Comparison of ENCODE assay signal across 1 cellular context in the genomic region with DNA sequence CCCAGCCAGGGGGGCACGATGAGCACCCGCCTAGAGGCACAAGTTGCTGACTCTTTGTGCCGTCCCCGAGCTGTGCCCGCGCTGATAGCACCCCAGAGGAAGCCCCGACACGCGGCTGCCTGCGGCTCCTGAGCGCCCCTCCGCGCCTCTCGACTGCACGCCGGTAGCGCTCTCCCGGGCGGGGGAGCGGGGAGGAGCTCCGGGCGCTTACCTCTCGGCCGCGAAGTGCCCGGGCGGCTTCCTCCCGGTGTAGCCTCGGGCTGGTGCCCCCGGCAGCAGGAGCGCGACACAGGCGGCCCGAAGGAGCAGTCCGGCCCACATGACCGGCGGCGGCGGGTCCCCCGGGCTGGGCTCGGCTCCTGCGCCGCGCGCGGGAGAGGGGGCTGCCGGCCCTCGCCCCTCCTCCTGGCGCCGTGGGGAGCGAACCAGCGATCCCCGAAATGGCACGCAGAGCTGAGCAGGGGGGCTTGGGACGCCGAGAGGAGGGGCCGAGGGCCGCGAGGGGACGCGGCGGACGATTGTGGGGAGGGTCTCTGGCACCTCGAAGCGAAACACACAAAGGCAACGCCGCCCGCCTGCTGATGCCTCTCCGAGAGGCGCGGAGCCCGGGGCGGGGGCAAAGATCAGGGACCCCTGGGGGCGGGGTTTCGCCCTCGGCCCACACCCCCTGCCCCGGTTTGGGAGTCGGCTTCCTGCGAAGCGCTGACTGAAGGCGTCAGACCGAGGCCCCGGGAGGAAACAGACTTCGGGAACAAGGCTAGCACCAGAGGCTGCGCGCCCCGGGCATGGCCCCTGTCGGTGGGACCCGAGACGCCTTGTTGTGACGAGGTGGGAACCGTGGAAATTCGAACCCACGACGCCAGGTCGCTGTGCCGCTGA.
TF ChIP-seq lines count a peak whose summit lies in the region.

A gene with protein sequence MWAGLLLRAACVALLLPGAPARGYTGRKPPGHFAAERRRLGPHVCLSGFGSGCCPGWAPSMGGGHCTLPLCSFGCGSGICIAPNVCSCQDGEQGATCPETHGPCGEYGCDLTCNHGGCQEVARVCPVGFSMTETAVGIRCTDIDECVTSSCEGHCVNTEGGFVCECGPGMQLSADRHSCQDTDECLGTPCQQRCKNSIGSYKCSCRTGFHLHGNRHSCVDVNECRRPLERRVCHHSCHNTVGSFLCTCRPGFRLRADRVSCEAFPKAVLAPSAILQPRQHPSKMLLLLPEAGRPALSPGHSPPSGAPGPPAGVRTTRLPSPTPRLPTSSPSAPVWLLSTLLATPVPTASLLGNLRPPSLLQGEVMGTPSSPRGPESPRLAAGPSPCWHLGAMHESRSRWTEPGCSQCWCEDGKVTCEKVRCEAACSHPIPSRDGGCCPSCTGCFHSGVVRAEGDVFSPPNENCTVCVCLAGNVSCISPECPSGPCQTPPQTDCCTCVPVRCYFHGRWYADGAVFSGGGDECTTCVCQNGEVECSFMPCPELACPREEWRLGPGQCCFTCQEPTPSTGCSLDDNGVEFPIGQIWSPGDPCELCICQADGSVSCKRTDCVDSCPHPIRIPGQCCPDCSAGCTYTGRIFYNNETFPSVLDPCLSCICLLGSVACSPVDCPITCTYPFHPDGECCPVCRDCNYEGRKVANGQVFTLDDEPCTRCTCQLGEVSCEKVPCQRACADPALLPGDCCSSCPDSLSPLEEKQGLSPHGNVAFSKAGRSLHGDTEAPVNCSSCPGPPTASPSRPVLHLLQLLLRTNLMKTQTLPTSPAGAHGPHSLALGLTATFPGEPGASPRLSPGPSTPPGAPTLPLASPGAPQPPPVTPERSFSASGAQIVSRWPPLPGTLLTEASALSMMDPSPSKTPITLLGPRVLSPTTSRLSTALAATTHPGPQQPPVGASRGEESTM (minus strand): TSS at position 600 of the 879 bp plus-strand sequence. CDS start 279 bp downstream, at position 321.

TF ChIP-seq in GM12878, 131 proteins besides CTCF, POLR2A, EP300 and RAD21:
- TF ChIP-seq SMARCA5 (IDR thresholded peaks at IDR 0.05) (peak; percentile 62; the same call in 1 of the 2 replicates), YBX1 (IDR thresholded peaks at IDR 0.05) (no peak), NFYA (IDR thresholded peaks at IDR 0.05; ENCODE audit: borderline replicate concordance, low read depth, low read length) (no peak), IKZF2 (IDR thresholded peaks at IDR 0.05) (peak in 1 of 2 experiments; percentile 28; a peak in 1 of 4 replicates), NBN (IDR thresholded peaks at IDR 0.05) (0 out of 2 replicates have a peak, but pooled peaks have one; percentile 5), BRCA1 (IDR thresholded peaks at IDR 0.05; ENCODE audit: low read depth, low read length) (no peak), GATAD2B (conservative IDR thresholded peaks at IDR 0.05; ENCODE audit: low read depth) (peak; percentile 67; the same call in 1 of the 2 replicates), LARP7 (IDR thresholded peaks at IDR 0.05) (peak; percentile 48; the same call in 1 of the 2 replicates), ZNF217 (IDR thresholded peaks at IDR 0.05) (0 out of 2 replicates have a peak, but pooled peaks have one; percentile 40), PML (IDR thresholded peaks at IDR 0.05; ENCODE audit: low read length) (peak; percentile 37; the same call in 1 of the 2 replicates), POLR2AphosphoS5 (IDR thresholded peaks at IDR 0.05; ENCODE audit: low read length) (peak; percentile 5; the same call in 1 of the 2 replicates), TBL1XR1 (IDR thresholded peaks at IDR 0.05; ENCODE audit: low read depth, low read length) (0 out of 2 replicates have a peak, but pooled peaks have one; percentile 7), EGR1 (IDR thresholded peaks at IDR 0.05; ENCODE audit: borderline replicate concordance in 1 of 2, low read depth in 2 of 2, low read length in 2 of 2) (peak in 1 of 2 experiments; percentile 49; a peak in 1 of 3 replicates), BHLHE40 (IDR thresholded peaks at IDR 0.05; ENCODE audit: borderline replicate concordance in 1 of 2, low read depth in 2 of 2, low read length in 1 of 2) (peak in 1 of 2 experiments; percentile 4; a peak in 1 of 4 replicates), CBX3 (IDR thresholded peaks at IDR 0.05; ENCODE audit: borderline replicate concordance, low read depth) (no peak), POU2F2 (IDR thresholded peaks at IDR 0.05; ENCODE audit: borderline replicate concordance, low read depth, low read length) (0 out of 3 replicates have a peak, but pooled peaks have one; percentile 23), HDAC6 (IDR thresholded peaks at IDR 0.05; ENCODE audit: unreplicated experiment) (peak; percentile 66), SIN3A (IDR thresholded peaks at IDR 0.05; ENCODE audit: low read depth, low read length) (no peak), YY1 (IDR thresholded peaks at IDR 0.05; ENCODE audit: low read depth, low read length) (0 out of 2 replicates have a peak, but pooled peaks have one; percentile 15), PAX5 (IDR thresholded peaks at IDR 0.05; ENCODE audit: borderline replicate concordance, low read depth, low read length) (peak; percentile 25; the same call in 1 of the 2 replicates)
- TF ChIP-seq, protein P1, sequence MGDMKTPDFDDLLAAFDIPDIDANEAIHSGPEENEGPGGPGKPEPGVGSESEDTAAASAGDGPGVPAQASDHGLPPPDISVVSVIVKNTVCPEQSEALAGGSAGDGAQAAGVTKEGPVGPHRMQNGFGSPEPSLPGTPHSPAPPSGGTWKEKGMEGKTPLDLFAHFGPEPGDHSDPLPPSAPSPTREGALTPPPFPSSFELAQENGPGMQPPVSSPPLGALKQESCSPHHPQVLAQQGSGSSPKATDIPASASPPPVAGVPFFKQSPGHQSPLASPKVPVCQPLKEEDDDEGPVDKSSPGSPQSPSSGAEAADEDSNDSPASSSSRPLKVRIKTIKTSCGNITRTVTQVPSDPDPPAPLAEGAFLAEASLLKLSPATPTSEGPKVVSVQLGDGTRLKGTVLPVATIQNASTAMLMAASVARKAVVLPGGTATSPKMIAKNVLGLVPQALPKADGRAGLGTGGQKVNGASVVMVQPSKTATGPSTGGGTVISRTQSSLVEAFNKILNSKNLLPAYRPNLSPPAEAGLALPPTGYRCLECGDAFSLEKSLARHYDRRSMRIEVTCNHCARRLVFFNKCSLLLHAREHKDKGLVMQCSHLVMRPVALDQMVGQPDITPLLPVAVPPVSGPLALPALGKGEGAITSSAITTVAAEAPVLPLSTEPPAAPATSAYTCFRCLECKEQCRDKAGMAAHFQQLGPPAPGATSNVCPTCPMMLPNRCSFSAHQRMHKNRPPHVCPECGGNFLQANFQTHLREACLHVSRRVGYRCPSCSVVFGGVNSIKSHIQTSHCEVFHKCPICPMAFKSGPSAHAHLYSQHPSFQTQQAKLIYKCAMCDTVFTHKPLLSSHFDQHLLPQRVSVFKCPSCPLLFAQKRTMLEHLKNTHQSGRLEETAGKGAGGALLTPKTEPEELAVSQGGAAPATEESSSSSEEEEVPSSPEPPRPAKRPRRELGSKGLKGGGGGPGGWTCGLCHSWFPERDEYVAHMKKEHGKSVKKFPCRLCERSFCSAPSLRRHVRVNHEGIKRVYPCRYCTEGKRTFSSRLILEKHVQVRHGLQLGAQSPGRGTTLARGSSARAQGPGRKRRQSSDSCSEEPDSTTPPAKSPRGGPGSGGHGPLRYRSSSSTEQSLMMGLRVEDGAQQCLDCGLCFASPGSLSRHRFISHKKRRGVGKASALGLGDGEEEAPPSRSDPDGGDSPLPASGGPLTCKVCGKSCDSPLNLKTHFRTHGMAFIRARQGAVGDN (IDR thresholded peaks at IDR 0.05) = peak; percentile 32; the same call in 1 of the 2 replicates
- TF ChIP-seq, protein P2, sequence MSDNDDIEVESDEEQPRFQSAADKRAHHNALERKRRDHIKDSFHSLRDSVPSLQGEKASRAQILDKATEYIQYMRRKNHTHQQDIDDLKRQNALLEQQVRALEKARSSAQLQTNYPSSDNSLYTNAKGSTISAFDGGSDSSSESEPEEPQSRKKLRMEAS (IDR thresholded peaks at IDR 0.05; ENCODE audit: low read depth, low read length) = peak; percentile 6; the same call in 1 of the 2 replicates
- TF ChIP-seq, protein P3, sequence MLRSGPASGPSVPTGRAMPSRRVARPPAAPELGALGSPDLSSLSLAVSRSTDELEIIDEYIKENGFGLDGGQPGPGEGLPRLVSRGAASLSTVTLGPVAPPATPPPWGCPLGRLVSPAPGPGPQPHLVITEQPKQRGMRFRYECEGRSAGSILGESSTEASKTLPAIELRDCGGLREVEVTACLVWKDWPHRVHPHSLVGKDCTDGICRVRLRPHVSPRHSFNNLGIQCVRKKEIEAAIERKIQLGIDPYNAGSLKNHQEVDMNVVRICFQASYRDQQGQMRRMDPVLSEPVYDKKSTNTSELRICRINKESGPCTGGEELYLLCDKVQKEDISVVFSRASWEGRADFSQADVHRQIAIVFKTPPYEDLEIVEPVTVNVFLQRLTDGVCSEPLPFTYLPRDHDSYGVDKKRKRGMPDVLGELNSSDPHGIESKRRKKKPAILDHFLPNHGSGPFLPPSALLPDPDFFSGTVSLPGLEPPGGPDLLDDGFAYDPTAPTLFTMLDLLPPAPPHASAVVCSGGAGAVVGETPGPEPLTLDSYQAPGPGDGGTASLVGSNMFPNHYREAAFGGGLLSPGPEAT (IDR thresholded peaks at IDR 0.05; ENCODE audit: low read depth) = 0 out of 2 replicates have a peak, but pooled peaks have one; percentile 6
- TF ChIP-seq, protein P4, sequence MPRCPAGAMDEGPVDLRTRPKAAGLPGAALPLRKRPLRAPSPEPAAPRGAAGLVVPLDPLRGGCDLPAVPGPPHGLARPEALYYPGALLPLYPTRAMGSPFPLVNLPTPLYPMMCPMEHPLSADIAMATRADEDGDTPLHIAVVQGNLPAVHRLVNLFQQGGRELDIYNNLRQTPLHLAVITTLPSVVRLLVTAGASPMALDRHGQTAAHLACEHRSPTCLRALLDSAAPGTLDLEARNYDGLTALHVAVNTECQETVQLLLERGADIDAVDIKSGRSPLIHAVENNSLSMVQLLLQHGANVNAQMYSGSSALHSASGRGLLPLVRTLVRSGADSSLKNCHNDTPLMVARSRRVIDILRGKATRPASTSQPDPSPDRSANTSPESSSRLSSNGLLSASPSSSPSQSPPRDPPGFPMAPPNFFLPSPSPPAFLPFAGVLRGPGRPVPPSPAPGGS (IDR thresholded peaks at IDR 0.05; ENCODE audit: borderline replicate concordance, insufficient read depth, low read depth, low read length, poor library complexity, severe bottlenecking) = peak; percentile 26
TF ChIP-seq in GM12878: peak in this region for 19.
